8 cellular contexts compared by ENCODE assay signal in genomic region chr14:68787235-68787727, GRCh38. TPM values are rescaled to one million over a fixed set of nuclear protein-coding genes. Genes with fewer than 3 reads are reported as not detected.
A peak's percentile ranks its signal among the peaks of the same experiment; 100 is the strongest.
DNase-seq lines count a peak whose midpoint lies in the region; TF ChIP-seq lines count a peak whose summit lies in the region.

No MANE protein-coding gene starts in this region.

- peaks cover 24% of the 10 kb centered on the region for H3K79me2 ChIP-seq in MM.1S (ENCODE audit: low read length)

- no peak overlapping the region for H3K4me2 ChIP-seq in MM.1S (ENCODE audit: low read depth, low read length)

- no peaks in the 10 kb centered on the region for H3K4me1 ChIP-seq in MM.1S (ENCODE audit: low read length)

- H3K9ac ChIP-seq in MM.1S (ENCODE audit: low read length) = no peak overlapping the region

- H3F3A ChIP-seq in MM.1S (ENCODE audit: insufficient read depth, low read length) = no peaks in the 10 kb centered on the region

- no peaks in the 10 kb centered on the region; the same call in 1 of the 2 replicates for H3K36me3 ChIP-seq in MM.1S (replicated peaks; ENCODE audit: insufficient read depth, low read length)

- TF ChIP-seq CTCF in MM.1S (IDR thresholded peaks at IDR 0.05; ENCODE audit: low read length) = no peak

- H3K27ac Mint-ChIP-seq in activated naive CD8-positive, alpha-beta T cell = peak overlapping the region; percentile 86

- H3K36me3 Mint-ChIP-seq in activated naive CD8-positive, alpha-beta T cell = peaks cover 20% of the 10 kb centered on the region

- DNase-seq in LHCN-M2 (ENCODE audit: low read depth) = peak; percentile 28
- peak; percentile 81 for DNase-seq in islet precursor cell
- DNase-seq in stimulated activated naive CD4-positive, alpha-beta T cell (lab: John Stamatoyannopoulos, UW) = peak in 5 of 6 experiments; percentile 25 to 53 (median 34)
- DNase-seq in DMS79 (lab: John Stamatoyannopoulos, UW) = no peak
- DNase-seq in activated CD4-positive, CD25-positive, alpha-beta regulatory T cell (lab: John Stamatoyannopoulos, UW) = no peak
- no peak for DNase-seq in MM.1S
- no peak for DNase-seq in DMS114 treated with DMSO at 0.1 percent for 48 hours (lab: John Stamatoyannopoulos, UW; ENCODE audit: unreplicated experiment)

- peaks cover 67% of the 10 kb centered on the region for H3K4me1 Mint-ChIP-seq in activated naive CD8-positive, alpha-beta T cell (ENCODE audit: low read depth)

- no peaks in the 10 kb centered on the region for H4K20me1 ChIP-seq in MM.1S (ENCODE audit: insufficient read depth, low read length)

- H3K27me3 Mint-ChIP-seq in activated naive CD8-positive, alpha-beta T cell = no peaks in the 10 kb centered on the region

- H3K4me3 ChIP-seq in MM.1S (ENCODE audit: low read length) = no peak overlapping the region

- H2AFZ ChIP-seq in MM.1S (ENCODE audit: low read length) = no peak overlapping the region

- no peaks in the 10 kb centered on the region for H3K27me3 ChIP-seq in MM.1S (replicated peaks; ENCODE audit: insufficient read depth, low read length)

- H3K27ac ChIP-seq in MM.1S (ENCODE audit: low read length) = no peak overlapping the region

- no peaks in the 10 kb centered on the region for H3K9me3 ChIP-seq in MM.1S (replicated peaks; ENCODE audit: insufficient read depth, low read length)

- H3K4me3 Mint-ChIP-seq in activated naive CD8-positive, alpha-beta T cell = peak overlapping the region; percentile 99

- H3K9me3 Mint-ChIP-seq in activated naive CD8-positive, alpha-beta T cell (ENCODE audit: low read depth) = no peaks in the 10 kb centered on the region

- H3K9me2 ChIP-seq in MM.1S (replicated peaks; ENCODE audit: insufficient read depth, low read length) = no peaks in the 10 kb centered on the region

RNA-seq across cellular contexts. Expression of gene ZFP36L1, which starts 5.6 kb away (rescaled TPM):
- total RNA-seq in LHCN-M2 (2014; rRNA removed) = 238 and 342 TPM in 2 replicates
- 251 TPM for polyA plus RNA-seq in LHCN-M2 (2012)

Comparison
In these comparisons a context has a peak if more than half of its experiments do, and no peak if none do; other contexts are left out.
1. DNase-seq: peak in LHCN-M2 (single experiment), islet precursor cell (single experiment) and stimulated activated naive CD4-positive, alpha-beta T cell (5 of 6); none in DMS79 (single experiment), activated CD4-positive, CD25-positive, alpha-beta regulatory T cell (0 of 4), MM.1S (single experiment) and DMS114 treated with DMSO at 0.1 percent for 48 hours (single experiment).